In genomic region chr19:913080-913748, GRCh38 we compare ENCODE assay signal across 1 cellular context.
TF ChIP-seq lines count a peak whose summit lies in the region.

R3HDM4 (minus strand) TSS chr19:913219; CDS start chr19:913157, 62 bp downstream.

TF ChIP-seq in SK-N-SH, 30 proteins besides CTCF, POLR2A, EP300 and RAD21 (continued from another document):
- TF ChIP-seq REST (IDR thresholded peaks at IDR 0.05; ENCODE audit: low read depth, low read length) (no peak), POLR2AphosphoS5 (IDR thresholded peaks at IDR 0.05; ENCODE audit: low read depth, low read length) (peak; percentile 61; the same call in 1 of the 2 replicates), TCF12 (IDR thresholded peaks at IDR 0.05) (no peak), ELF1 (IDR thresholded peaks at IDR 0.05) (0 out of 2 replicates have a peak, but pooled peaks have one; percentile 33), NRF1 (IDR thresholded peaks at IDR 0.05; ENCODE audit: low read depth, low read length) (no peak), SIN3A (IDR thresholded peaks at IDR 0.05; ENCODE audit: borderline replicate concordance, low read depth, low read length) (no peak), SMC3 (IDR thresholded peaks at IDR 0.05; ENCODE audit: low read depth, low read length) (no peak), FOXM1 (IDR thresholded peaks at IDR 0.05; ENCODE audit: low read depth) (no peak), GATA2 (CRISPR knock-in tag; IDR thresholded peaks at IDR 0.05) (no peak), ZBTB33 (IDR thresholded peaks at IDR 0.05; ENCODE audit: borderline replicate concordance, low read depth) (no peak)
